8 cellular contexts compared by ENCODE assay signal in genomic region chr19:27793644-27794443, GRCh38.
DNase-seq lines count a peak whose midpoint lies in the region; ATAC-seq and TF ChIP-seq lines count a peak whose summit lies in the region.

No MANE protein-coding gene starts in this region.

- H3K27ac ChIP-seq in liver (ENCODE audit: low read depth in 1 of 2, low read length in 2 of 2), result peak overlapping the region; percentile 77 to 88

- H3K4me1 ChIP-seq in liver (ENCODE audit: control insufficient read depth in 4 of 4, insufficient read depth in 4 of 4, low read length in 3 of 4), result peaks cover 5 to 16% (median 15%) of the 10 kb centered on the region in 4 donors

- no peak for TF ChIP-seq CTCF in liver (IDR thresholded peaks at IDR 0.05; ENCODE audit: low read depth, low read length, missing input control)

- no peaks in the 10 kb centered on the region for H3K9me3 ChIP-seq in liver (ENCODE audit: control insufficient read depth in 4 of 4, low read length in 3 of 4)

- ATAC-seq in GM19351 (IDR thresholded peaks at IDR 0.05; ENCODE audit: unreplicated experiment) (peak; percentile 87), HG03520 (IDR thresholded peaks at IDR 0.05; ENCODE audit: unreplicated experiment) (peak; percentile 95)

- WGBS in liver, result under 1% methylated on average over 48 of the region's 48 CpGs

- peaks cover 0 to 3% (median 2%) of the 10 kb centered on the region in 4 donors for H3K36me3 ChIP-seq in liver (ENCODE audit: control insufficient read depth in 4 of 4, insufficient read depth in 3 of 4, low read depth in 1 of 4, low read length in 3 of 4)

- peak overlapping the region; percentile 35 to 52 for H3K9ac ChIP-seq in liver (ENCODE audit: low read depth in 1 of 2, low read length in 2 of 2)

- DNase-seq in C1 segment of cervical spinal cord (lab: John Stamatoyannopoulos, UW) (peak; percentile 78 to 98 (median 94)), NCI-H69 (lab: John Stamatoyannopoulos, UW) (peak; percentile 92), dermis microvascular lymphatic vessel endothelial cell (ENCODE audit: low read depth in 2 of 2) (peak; percentile 81 to 94)
- DNase-seq in activated CD4-positive, alpha-beta T cell treated with anti-CD3 and anti-CD28 coated beads, Interleukin-2, amount 50 U/mL, for 4 hours, result peak; percentile 89 to 90
- peak; percentile 91 for DNase-seq in stimulated activated CD4-positive, alpha-beta T cell treated with anti-CD3 and anti-CD28 coated beads, Interleukin-4, amount 100 ng/mL, for 1 hour

- H3K27me3 ChIP-seq in liver (ENCODE audit: control insufficient read depth in 4 of 4, insufficient read depth in 4 of 4, low read length in 3 of 4), result no peaks in the 10 kb centered on the region

- TF ChIP-seq RAD21 in liver (IDR thresholded peaks at IDR 0.05), result peak in 1 of 2 donors; percentile 13

- H3K4me3 ChIP-seq in liver (ENCODE audit: low read depth in 1 of 3, low read length in 3 of 3), result peak overlapping the region; percentile 59 to 99 (median 86)

TF ChIP-seq in liver, 16 proteins besides CTCF, POLR2A, EP300 and RAD21:
- TF ChIP-seq HNF4A (conservative IDR thresholded peaks at IDR 0.05), result peak; percentile 34 to 41
- TF ChIP-seq NR2F2 (IDR thresholded peaks at IDR 0.05), result peak; percentile 90
- TF ChIP-seq HNF4G (IDR thresholded peaks at IDR 0.05), result no peak
- TF ChIP-seq FOXA1 (IDR thresholded peaks at IDR 0.05), result no peak
- TF ChIP-seq, protein P1, sequence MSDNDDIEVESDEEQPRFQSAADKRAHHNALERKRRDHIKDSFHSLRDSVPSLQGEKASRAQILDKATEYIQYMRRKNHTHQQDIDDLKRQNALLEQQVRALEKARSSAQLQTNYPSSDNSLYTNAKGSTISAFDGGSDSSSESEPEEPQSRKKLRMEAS (IDR thresholded peaks at IDR 0.05), result peak; percentile 88
- TF ChIP-seq EGR1 (IDR thresholded peaks at IDR 0.05; ENCODE audit: low read depth in 2 of 2), result no peak
- TF ChIP-seq REST (IDR thresholded peaks at IDR 0.05), result peak; percentile 32
- peak; percentile 86 for TF ChIP-seq ZBTB33 (IDR thresholded peaks at IDR 0.05)
- TF ChIP-seq YY1 (IDR thresholded peaks at IDR 0.05), result peak; percentile 97
- no peak for TF ChIP-seq FOXA2 (IDR thresholded peaks at IDR 0.05)
- peak; percentile 49 for TF ChIP-seq TAF1 (conservative IDR thresholded peaks at IDR 0.05)
- peak; percentile 43 for TF ChIP-seq SP1 (IDR thresholded peaks at IDR 0.05)
- peak in 1 of 2 donors; percentile 92 for TF ChIP-seq GABPA (IDR thresholded peaks at IDR 0.05 in 1 of 2, conservative IDR thresholded peaks at IDR 0.05 in 1 of 2)
- TF ChIP-seq, protein P2, sequence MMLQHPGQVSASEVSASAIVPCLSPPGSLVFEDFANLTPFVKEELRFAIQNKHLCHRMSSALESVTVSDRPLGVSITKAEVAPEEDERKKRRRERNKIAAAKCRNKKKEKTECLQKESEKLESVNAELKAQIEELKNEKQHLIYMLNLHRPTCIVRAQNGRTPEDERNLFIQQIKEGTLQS (IDR thresholded peaks at IDR 0.05), result no peak
- no peak for TF ChIP-seq JUND (IDR thresholded peaks at IDR 0.05)
- TF ChIP-seq RXRA (IDR thresholded peaks at IDR 0.05), result peak; percentile 35 to 65
TF ChIP-seq in liver: peak in this region for 10.

Comparison
In these comparisons a context has a peak if more than half of its experiments do, and no peak if none do; other contexts are left out.
1. Peak in every context shown above with its lines: DNase-seq, ATAC-seq, H3K4me3 ChIP-seq and H3K27ac ChIP-seq.